ENCODE assay signal across 9 cellular contexts in genomic region chr19:49567722-49568454, GRCh38. TPM values are rescaled to one million over a fixed set of nuclear protein-coding genes. Genes with fewer than 3 reads are reported as not detected.
DNase-seq lines count a peak whose midpoint lies in the region; ATAC-seq and TF ChIP-seq lines count a peak whose summit lies in the region.
"Had no signal": no experiment of that assay in that cellular context is flagged by ENCODE, and none has a peak within 500 bp of the region (broad histone marks: within the 10 kb centered on the region; RNA-seq: fewer than 3 reads in every experiment).

No MANE protein-coding gene starts in this region.

- ATAC-seq in T-cell (replicated peaks in 1 of 4) (peak; percentile 69 to 77 (median 77)), natural killer cell (peak; percentile 59 to 77 (median 73)), aorta (ENCODE audit: low FRiP score) (no peak), GM21576 (IDR thresholded peaks at IDR 0.05; ENCODE audit: unreplicated experiment) (no peak), foreskin keratinocyte (no peak), HG02938 (IDR thresholded peaks at IDR 0.05; ENCODE audit: unreplicated experiment) (no peak)
- ATAC-seq: gastroesophageal sphincter had no signal

- H3K36me3 ChIP-seq in CD8-positive, alpha-beta memory T cell (ENCODE audit: insufficient read depth, low read length): no peaks in the 10 kb centered on the region
- no peaks in the 10 kb centered on the region for H3K36me3 ChIP-seq in aorta (ENCODE audit: control insufficient read depth in 1 of 2, insufficient read depth in 2 of 2, low read length in 1 of 2)
- H3K36me3 ChIP-seq: gastroesophageal sphincter had no signal

- H3K27ac ChIP-seq in CD8-positive, alpha-beta memory T cell (ENCODE audit: low read depth, low read length): peak overlapping the region; percentile 12
- H3K27ac ChIP-seq in aorta (ENCODE audit: low read depth in 1 of 2, low read length in 2 of 2): no peak overlapping the region
- no peak overlapping the region for H3K27ac ChIP-seq in foreskin keratinocyte
- H3K27ac ChIP-seq: gastroesophageal sphincter had no signal

- H3K36me3 Mint-ChIP-seq in CD8-positive, alpha-beta memory T cell: peaks cover 0 to 11% (median 5%) of the 10 kb centered on the region in 3 donors
- H3K36me3 Mint-ChIP-seq in T-cell (peaks cover 4% of the 10 kb centered on the region), natural killer cell (no peaks in the 10 kb centered on the region)
- H3K36me3 Mint-ChIP-seq in activated naive CD4-positive, alpha-beta T cell treated with anti-CD3 and anti-CD28 coated beads, Interleukin-2, amount 50 U/mL, for 24 hours: peaks cover 4% of the 10 kb centered on the region

- no peaks in the 10 kb centered on the region for H3K9me3 Mint-ChIP-seq in CD8-positive, alpha-beta memory T cell
- no peaks in the 10 kb centered on the region for H3K9me3 Mint-ChIP-seq in T-cell
- no peaks in the 10 kb centered on the region for H3K9me3 Mint-ChIP-seq in activated naive CD4-positive, alpha-beta T cell treated with anti-CD3 and anti-CD28 coated beads, Interleukin-2, amount 50 U/mL, for 24 hours
- H3K9me3 Mint-ChIP-seq in natural killer cell: no peaks in the 10 kb centered on the region

- no peak overlapping the region for H3K4me3 ChIP-seq in CD8-positive, alpha-beta memory T cell (ENCODE audit: low read length)
- no peak overlapping the region for H3K4me3 ChIP-seq in aorta (ENCODE audit: low read length in 2 of 2)
- H3K4me3 ChIP-seq: gastroesophageal sphincter had no signal

- no peak for TF ChIP-seq CTCF in natural killer cell (IDR thresholded peaks at IDR 0.05)
- TF ChIP-seq CTCF in foreskin keratinocyte (conservative IDR thresholded peaks at IDR 0.05): no peak

- POLR2A ChIA-PET in CD8-positive, alpha-beta memory T cell (lab: Charles Lee): interaction anchor here (0.6 to 3.2 kb wide), 11 partner anchors 9 to 97 kb away, joined by 3 to 23 read pairs (median 5); partner anchors contain the start of gene FCGRT
- POLR2A ChIA-PET in T-cell (lab: Charles Lee): interaction anchor here (0.6 to 1.2 kb wide), 3 partner anchors 69 to 93 kb away, joined by 3 to 5 read pairs (median 3); no protein-coding TSS in a partner anchor

- no peaks in the 10 kb centered on the region for H3K27me3 ChIP-seq in CD8-positive, alpha-beta memory T cell (ENCODE audit: insufficient read depth, low read length, poor library complexity, severe bottlenecking)
- H3K27me3 ChIP-seq in aorta (ENCODE audit: control insufficient read depth in 1 of 2, insufficient read depth in 2 of 2, low read length in 1 of 2) (no peaks in the 10 kb centered on the region), foreskin keratinocyte (no peaks in the 10 kb centered on the region)
- H3K27me3 ChIP-seq: gastroesophageal sphincter had no signal

- no peaks in the 10 kb centered on the region for H3K27me3 Mint-ChIP-seq in CD8-positive, alpha-beta memory T cell
- H3K27me3 Mint-ChIP-seq in T-cell (no peaks in the 10 kb centered on the region), natural killer cell (ENCODE audit: low read depth in 2 of 2) (no peaks in the 10 kb centered on the region)
- no peaks in the 10 kb centered on the region for H3K27me3 Mint-ChIP-seq in activated naive CD4-positive, alpha-beta T cell treated with anti-CD3 and anti-CD28 coated beads, Interleukin-2, amount 50 U/mL, for 24 hours

- CTCF ChIA-PET in CD8-positive, alpha-beta memory T cell (lab: Charles Lee): interaction anchor here (2.7 to 11.7 kb wide), 7 partner anchors 13 to 109 kb away, joined by 19 to 128 read pairs (median 56); partner anchors contain the start of genes FLT3LG and PRMT1
- CTCF ChIA-PET in T-cell (lab: Charles Lee): interaction anchor here in 1 of 2 donors (0.9 to 1.9 kb wide), 4 partner anchors 12 to 97 kb away, joined by 5 to 9 read pairs (median 5); partner anchors contain the start of genes NOSIP and PRRG2

- no peaks in the 10 kb centered on the region for H3K9me3 ChIP-seq in CD8-positive, alpha-beta memory T cell (ENCODE audit: low read length)
- H3K9me3 ChIP-seq in aorta (ENCODE audit: control insufficient read depth, low read length): no peaks in the 10 kb centered on the region
- H3K9me3 ChIP-seq: gastroesophageal sphincter had no signal

- H3K4me3 Mint-ChIP-seq in CD8-positive, alpha-beta memory T cell: peak overlapping the region; percentile 53 to 82 (median 78)
- H3K4me3 Mint-ChIP-seq in T-cell (peak overlapping the region; percentile 61 to 96 (median 62)), natural killer cell (peak overlapping the region; percentile 79)
- peak overlapping the region; percentile 63 for H3K4me3 Mint-ChIP-seq in activated naive CD4-positive, alpha-beta T cell treated with anti-CD3 and anti-CD28 coated beads, Interleukin-2, amount 50 U/mL, for 24 hours

- peak; percentile 57 to 96 (median 86) for DNase-seq in CD8-positive, alpha-beta memory T cell
- DNase-seq in T-cell (peak; percentile 52 to 95 (median 81)), natural killer cell (peak; percentile 54), aorta (no peak), foreskin keratinocyte (no peak)

- WGBS in aorta, 2 donors: 74 to 75% methylated on average over 12 of the region's 12 CpGs

- peaks cover 82% of the 10 kb centered on the region for H3K4me1 ChIP-seq in CD8-positive, alpha-beta memory T cell (ENCODE audit: insufficient read depth, low read length)
- H3K4me1 ChIP-seq in aorta (ENCODE audit: control insufficient read depth in 1 of 2, insufficient read depth in 2 of 2, low read length in 2 of 2) (no peaks in the 10 kb centered on the region), foreskin keratinocyte (no peaks in the 10 kb centered on the region)

- H3K27ac Mint-ChIP-seq in CD8-positive, alpha-beta memory T cell: peak overlapping the region; percentile 71 to 98 (median 95)
- H3K27ac Mint-ChIP-seq in T-cell (peak overlapping the region; percentile 94 to 97), natural killer cell (peak overlapping the region; percentile 89 to 91)
- H3K27ac Mint-ChIP-seq in activated naive CD4-positive, alpha-beta T cell treated with anti-CD3 and anti-CD28 coated beads, Interleukin-2, amount 50 U/mL, for 24 hours: peak overlapping the region; percentile 82

- intact Hi-C loops in natural killer cell (cut with micrococcal nuclease) (loop anchor here (2.0 kb wide), 2 partner anchors 13 to 113 kb away; no protein-coding TSS in a partner anchor), aorta (cut with DNase I) (no loop called here)

- H3K4me1 Mint-ChIP-seq in CD8-positive, alpha-beta memory T cell: peaks cover 58 to 77% (median 76%) of the 10 kb centered on the region in 3 donors
- H3K4me1 Mint-ChIP-seq in T-cell (peaks cover 74 to 85% (median 75%) of the 10 kb centered on the region in 3 donors), natural killer cell (peaks cover 40 to 56% of the 10 kb centered on the region in 2 donors)
- H3K4me1 Mint-ChIP-seq in activated naive CD4-positive, alpha-beta T cell treated with anti-CD3 and anti-CD28 coated beads, Interleukin-2, amount 50 U/mL, for 24 hours: peaks cover 71% of the 10 kb centered on the region

RNA-seq across cellular contexts. Expression of gene NOSIP, which starts 12.5 kb away (rescaled TPM):
- 10 to 100 TPM; 62.5 to 64.3 TPM for total RNA-seq in CD8-positive, alpha-beta memory T cell
- polyA plus RNA-seq in CD8-positive, alpha-beta memory T cell: 414 TPM
- total RNA-seq in T-cell (100 to 1,000 TPM; 152 to 297 (median 176) TPM), natural killer cell (10 to 100 TPM; 46.7 to 63.6 (median 59.8) TPM), aorta (10 to 100 TPM; 38.8 to 40.5 TPM), foreskin keratinocyte (66.3 and 69.4 TPM in 2 replicates)
- polyA plus RNA-seq in aorta (100 to 1,000 TPM in 1 of 2 donors, 10 to 100 TPM in 1; 52.5 to 135 TPM), foreskin keratinocyte (83.5 and 92.3 TPM in 2 replicates)

RNA-seq across cellular contexts. Expression of gene PRRG2, which starts 13.2 kb away (rescaled TPM):
- total RNA-seq in CD8-positive, alpha-beta memory T cell: 1 to 10 TPM; 1.2 TPM
- polyA plus RNA-seq in CD8-positive, alpha-beta memory T cell: 0.24 TPM
- total RNA-seq in T-cell: 1 to 10 TPM in 3 of 5 donors, under 1 TPM in 2; 0.37 to 1.7 (median 1.2) TPM
- total RNA-seq in natural killer cell: under 1 TPM in 2 of 3 donors, not detected in 1; 0.39 to 0.56 TPM
- total RNA-seq in aorta: 1 to 10 TPM in 1 of 2 donors, under 1 TPM in 1; 0.49 to 1.2 TPM
- 1 to 10 TPM in 1 of 2 donors, not detected in 1; 4.1 TPM for polyA plus RNA-seq in aorta
- total RNA-seq in foreskin keratinocyte: 5.9 and 6.6 TPM in 2 replicates
- 9.3 and 9.5 TPM in 2 replicates for polyA plus RNA-seq in foreskin keratinocyte

RNA-seq across cellular contexts. Expression of gene PRR12, which starts 23.1 kb away (rescaled TPM):
- 10 to 100 TPM; 25.9 to 27.5 TPM for total RNA-seq in CD8-positive, alpha-beta memory T cell
- 0.81 TPM for polyA plus RNA-seq in CD8-positive, alpha-beta memory T cell
- 10 to 100 TPM; 50.8 to 81.7 (median 78.8) TPM for total RNA-seq in T-cell
- total RNA-seq in natural killer cell: 10 to 100 TPM; 51.1 to 62.1 (median 56.0) TPM
- total RNA-seq in aorta: 10 to 100 TPM; 20.2 to 31.3 TPM
- 10 to 100 TPM in 1 of 2 donors, 1 to 10 TPM in 1; 2.6 to 10.1 TPM for polyA plus RNA-seq in aorta
- total RNA-seq in foreskin keratinocyte: 5.7 TPM in 2 replicates
- polyA plus RNA-seq in foreskin keratinocyte: 5.9 and 6.5 TPM in 2 replicates

RNA-seq across cellular contexts. Expression of gene RCN3, which starts 40.1 kb away (rescaled TPM):
- 1 to 10 TPM; 1.4 to 1.7 TPM for total RNA-seq in CD8-positive, alpha-beta memory T cell
- polyA plus RNA-seq in CD8-positive, alpha-beta memory T cell: 2.1 TPM
- total RNA-seq in T-cell: 1 to 10 TPM; 1.2 to 5.7 (median 1.3) TPM
- 1 to 10 TPM; 2.4 to 4.7 (median 3.0) TPM for total RNA-seq in natural killer cell
- 10 to 100 TPM; 82.6 to 90.2 TPM for total RNA-seq in aorta
- polyA plus RNA-seq in aorta: 100 to 1,000 TPM in 1 of 2 donors, 10 to 100 TPM in 1; 50.5 to 165 TPM
- total RNA-seq in foreskin keratinocyte: 0.71 and 0.92 TPM in 2 replicates
- 1.6 TPM in 2 replicates for polyA plus RNA-seq in foreskin keratinocyte

RNA-seq across cellular contexts. Expression of gene FCGRT, which starts 55.4 kb away (rescaled TPM):
- total RNA-seq in CD8-positive, alpha-beta memory T cell: 10 to 100 TPM; 16.2 to 16.3 TPM
- polyA plus RNA-seq in CD8-positive, alpha-beta memory T cell: 52.4 TPM
- total RNA-seq in T-cell (10 to 100 TPM; 20.3 to 41.5 (median 26.4) TPM), natural killer cell (10 to 100 TPM; 13.5 to 39.2 (median 19.9) TPM), aorta (100 to 1,000 TPM; 204 to 287 TPM), foreskin keratinocyte (22.2 and 23.5 TPM in 2 replicates)
- polyA plus RNA-seq in aorta (100 to 1,000 TPM; 146 to 162 TPM), foreskin keratinocyte (23.7 and 25.6 TPM in 2 replicates)

Comparison
In these comparisons a context has a peak if more than half of its experiments do, and no peak if none do; other contexts are left out.
1. DNase-seq: peak in CD8-positive, alpha-beta memory T cell (5 of 5), T-cell (34 of 34) and natural killer cell (single experiment); none in aorta (0 of 2) and foreskin keratinocyte (0 of 2).
2. ATAC-seq: peak in T-cell (4 of 4) and natural killer cell (3 of 3); none in aorta (single experiment), GM21576 (single experiment), foreskin keratinocyte (single experiment) and HG02938 (single experiment).
3. Peak in every context shown above with its lines, with median percentiles within 50 percentile points of each other: H3K27ac Mint-ChIP-seq and H3K4me3 Mint-ChIP-seq.